Comparison of ENCODE assay signal across 8 cellular contexts in genomic region chr7:32490127-32490796, GRCh38. TPM values are rescaled to one million over a fixed set of nuclear protein-coding genes. Genes with fewer than 3 reads are reported as not detected.
DNase-seq lines count a peak whose midpoint lies in the region; ATAC-seq, FAIRE-seq and TF ChIP-seq lines count a peak whose summit lies in the region.

Gene LSM5, minus strand, starts transcription at chr7:32490380. Its CDS starts 15 bp downstream, at chr7:32490365.

- H2BK20ac ChIP-seq in H1 (ENCODE audit: low read length), result no peak within 1 kb of the TSS

- peak within 1 kb of the TSS; percentile 85 for H4K5ac ChIP-seq in H1 (ENCODE audit: insufficient read length, low read depth, low read length)
- peak within 1 kb of the TSS; percentile 75 for H4K5ac ChIP-seq in mesendoderm (ENCODE audit: low read length)

- H3K27ac Mint-ChIP-seq in CD8-positive, alpha-beta memory T cell, result peak within 1 kb of the TSS; percentile 86 to 98 (median 92)

- ATAC-seq in GM21360 (IDR thresholded peaks at IDR 0.05; ENCODE audit: unreplicated experiment), result peak; percentile 83

- H2AFZ ChIP-seq in H1 (ENCODE audit: low read length), result peak within 1 kb of the TSS; percentile 91

- TF ChIP-seq CTCF in H1 (IDR thresholded peaks at IDR 0.05; ENCODE audit: control extremely low read depth in 1 of 3, insufficient read depth in 1 of 3, low read depth in 1 of 3, low read length in 3 of 3), result no peak

- H3K23me2 ChIP-seq in H1 (ENCODE audit: low read depth, low read length), result peaks cover 5% of the 10 kb centered on the region

- peak within 1 kb of the TSS; percentile 99; the same call in 1 of the 2 replicates for H4K8ac ChIP-seq in H1 (ENCODE audit: extremely low read depth, insufficient read depth, low read length)
- H4K8ac ChIP-seq in mesendoderm (ENCODE audit: low read depth, low read length), result no peak within 1 kb of the TSS

- peak within 1 kb of the TSS; percentile 87 for H3K27ac ChIP-seq in CD8-positive, alpha-beta memory T cell (ENCODE audit: low read depth, low read length)
- peak within 1 kb of the TSS; percentile 88 for H3K27ac ChIP-seq in H1 (ENCODE audit: low read depth, low read length)
- H3K27ac ChIP-seq in mesendoderm (ENCODE audit: low read depth, low read length), result peak within 1 kb of the TSS; percentile 55

- H3K56ac ChIP-seq in H1 (replicated peaks; ENCODE audit: insufficient read length, low read depth, low read length) (no peak within 1 kb of the TSS), mesendoderm (ENCODE audit: low read length) (peak within 1 kb of the TSS; percentile 100)

- peaks cover 14% of the 10 kb centered on the region for H3K4me1 ChIP-seq in CD8-positive, alpha-beta memory T cell (ENCODE audit: insufficient read depth, low read length)
- H3K4me1 ChIP-seq in H1 (replicated peaks in 1 of 4; ENCODE audit: control insufficient read depth in 3 of 4, insufficient read depth in 4 of 4, low read length in 3 of 4), result no peaks in the 10 kb centered on the region; a peak in 1 of 7 replicates
- no peaks in the 10 kb centered on the region for H3K4me1 ChIP-seq in mesendoderm (ENCODE audit: control insufficient read depth, low read depth, low read length)

- H3K4me1 Mint-ChIP-seq in CD8-positive, alpha-beta memory T cell, result peaks cover 24 to 39% (median 36%) of the 10 kb centered on the region in 3 donors

- H2AK5ac ChIP-seq in H1 (ENCODE audit: low read depth, low read length) (no peak within 1 kb of the TSS), mesendoderm (ENCODE audit: low read length) (no peak within 1 kb of the TSS)

- 2% methylated on average over 38 of the region's 38 CpGs; no CpG with 5 or more reads in 1 of the 2 experiments for WGBS in H1 (ENCODE audit: extremely low coverage in 1 of 2, insufficient coverage in 1 of 2, insufficient read length in 1 of 2, insufficient replicate concordance in 2 of 2, low coverage in 1 of 2, low lambda C conversion rate in 2 of 2, missing lambda C conversion rate in 1 of 2), 2 experiments
- WGBS in mesendoderm (ENCODE audit: extremely low coverage, insufficient coverage, low lambda C conversion rate), result no CpG with 5 or more reads among the region's 38 CpGs

- H3K79me1 ChIP-seq in H1 (ENCODE audit: low read depth, low read length), result peaks cover 3% of the 10 kb centered on the region; the same call in 1 of the 2 replicates
- H3K79me1 ChIP-seq in mesendoderm (ENCODE audit: low read length), result peaks cover 6% of the 10 kb centered on the region

- H4K20me1 ChIP-seq in H1 (replicated peaks in 1 of 2; ENCODE audit: control insufficient read depth in 1 of 2, insufficient read depth in 2 of 2, low read length in 2 of 2), result no peaks in the 10 kb centered on the region

- peak within 1 kb of the TSS; percentile 81 to 96 (median 90) for H3K4me3 Mint-ChIP-seq in CD8-positive, alpha-beta memory T cell

- peak; percentile 82 to 93 (median 85) for DNase-seq in CD8-positive, alpha-beta memory T cell
- DNase-seq in HT1080 (ENCODE audit: low read depth), result peak; percentile 92
- DNase-seq in NOMO-1 treated with DMSO at 0.1 percent for 48 hours (lab: John Stamatoyannopoulos, UW; ENCODE audit: unreplicated experiment), result peak; percentile 95
- peak; percentile 75 to 82 for DNase-seq in activated CD8-positive, alpha-beta memory T cell treated with anti-CD3 and anti-CD28 coated beads for 4 hours (ENCODE audit: low read depth in 2 of 2)
- DNase-seq in H1 (ENCODE audit: low read depth in 1 of 2, low spot score in 2 of 2), result peak in 1 of 2 experiments; percentile 84
- peak; percentile 96 for DNase-seq in mesendoderm
- DNase-seq in stimulated activated CD8-positive, alpha-beta memory T cell treated with anti-CD3 and anti-CD28 coated beads, Interleukin-15, amount 100 ng/mL, for 1 hour (ENCODE audit: low read depth), result peak; percentile 72

- H2BK15ac ChIP-seq in H1 (ENCODE audit: low read length), result no peak within 1 kb of the TSS
- no peak within 1 kb of the TSS for H2BK15ac ChIP-seq in mesendoderm (replicated peaks; ENCODE audit: low read depth)

- H2BK5ac ChIP-seq in H1 (ENCODE audit: low read depth, low read length) (peak within 1 kb of the TSS; percentile 53; the same call in 1 of the 2 replicates), mesendoderm (ENCODE audit: low read length) (peak within 1 kb of the TSS; percentile 67)

- no peak for TF ChIP-seq EP300 in H1 (IDR thresholded peaks at IDR 0.05; ENCODE audit: borderline replicate concordance in 1 of 2, low read depth in 2 of 2, low read length in 2 of 2)

- CTCF ChIA-PET in CD8-positive, alpha-beta memory T cell (lab: Charles Lee), result interaction anchor here (1.0 to 1.1 kb wide), 2 partner anchors 75 to 84 kb away, joined by 3 to 5 read pairs; no protein-coding TSS in a partner anchor
- CTCF ChIA-PET in H1 (lab: Charles Lee; ENCODE audit: partially characterized antibody), result interaction anchor here (3.7 kb wide), 1 partner anchor 10 kb away, joined by 18 read pairs; no protein-coding TSS in a partner anchor

- POLR2A ChIA-PET in CD8-positive, alpha-beta memory T cell (lab: Charles Lee), result interaction anchor here (1.7 to 1.8 kb wide), 2 partner anchors 401 to 572 kb away, joined by 4 to 9 read pairs; partner anchors contain the start of genes KBTBD2 and NT5C3A
- POLR2A ChIA-PET in H1 (lab: Charles Lee; ENCODE audit: partially characterized antibody), result interaction anchor here (0.6 to 1.0 kb wide), 4 partner anchors 10 to 779 kb away, joined by 3 to 5 read pairs (median 4); no protein-coding TSS in a partner anchor

- no peaks in the 10 kb centered on the region for H3K27me3 ChIP-seq in CD8-positive, alpha-beta memory T cell (ENCODE audit: insufficient read depth, low read length, poor library complexity, severe bottlenecking)
- H3K27me3 ChIP-seq in H1 (replicated peaks in 1 of 4; ENCODE audit: control insufficient read depth in 3 of 4, extremely low read depth in 1 of 4, insufficient read depth in 3 of 4, low read length in 3 of 4) (no peaks in the 10 kb centered on the region), mesendoderm (ENCODE audit: insufficient read depth, low read length, poor library complexity) (no peaks in the 10 kb centered on the region)

- peak; percentile 70 for FAIRE-seq in H1 (lab: Jason Lieb, UNC)

- H3K9ac ChIP-seq in H1 (replicated peaks in 1 of 4; ENCODE audit: extremely low read depth in 1 of 4, low read depth in 3 of 4, low read length in 3 of 4) (peak within 1 kb of the TSS; percentile 58 to 89 (median 75)), mesendoderm (ENCODE audit: low read length) (peak within 1 kb of the TSS; percentile 97)

- TF ChIP-seq RAD21 in H1 (IDR thresholded peaks at IDR 0.05 in 1 of 2, conservative IDR thresholded peaks at IDR 0.05 in 1 of 2; ENCODE audit: low read depth in 2 of 2, low read length in 2 of 2), result no peak

- H3K9me3 ChIP-seq in CD8-positive, alpha-beta memory T cell (ENCODE audit: low read length), result no peaks in the 10 kb centered on the region
- H3K9me3 ChIP-seq in H1 (ENCODE audit: insufficient read depth in 2 of 2, low read depth in 1 of 2, low read length in 1 of 2), result no peaks in the 10 kb centered on the region

- peak in 1 of 2 experiments; percentile 79; a peak in 1 of 3 replicates for TF ChIP-seq POLR2A in H1 (IDR thresholded peaks at IDR 0.05; ENCODE audit: control extremely low read depth in 1 of 2, low read depth in 2 of 2, low read length in 2 of 2)

- H3K4me2 ChIP-seq in H1 (ENCODE audit: insufficient read depth in 1 of 2, low read depth in 2 of 2, low read length in 2 of 2), result peak within 1 kb of the TSS; percentile 93 to 98
- H3K4me2 ChIP-seq in mesendoderm (ENCODE audit: low read length), result peak within 1 kb of the TSS; percentile 99

- H3K18ac ChIP-seq in H1 (ENCODE audit: extremely low read depth, low read length) (0 out of 2 replicates have a peak within 1 kb of the TSS, but pooled peaks have one; percentile 39), mesendoderm (ENCODE audit: low read length) (no peak within 1 kb of the TSS)

- peak within 1 kb of the TSS; percentile 23 for H4K91ac ChIP-seq in H1 (replicated peaks; ENCODE audit: insufficient read length, low read length)

- H3K23ac ChIP-seq in H1 (ENCODE audit: insufficient read length) (no peak within 1 kb of the TSS), mesendoderm (ENCODE audit: low read length) (no peak within 1 kb of the TSS)

- H3K4ac ChIP-seq in H1 (replicated peaks; ENCODE audit: insufficient read length, low read depth, low read length), result no peak within 1 kb of the TSS
- peak within 1 kb of the TSS; percentile 36 for H3K4ac ChIP-seq in mesendoderm (ENCODE audit: low read depth, low read length)

- no peaks in the 10 kb centered on the region for H3K36me3 ChIP-seq in CD8-positive, alpha-beta memory T cell (ENCODE audit: insufficient read depth, low read length)
- H3K36me3 ChIP-seq in H1 (ENCODE audit: control insufficient read depth in 2 of 4, insufficient read depth in 4 of 4, low read length in 3 of 4), result peaks cover 4 to 14% (median 9%) of the 10 kb centered on the region in 4 experiments; a peak in 7 of 8 replicates
- H3K36me3 ChIP-seq in mesendoderm (ENCODE audit: control insufficient read depth, insufficient read depth, low read length), result peaks cover 4% of the 10 kb centered on the region

- peak within 1 kb of the TSS; percentile 86 for H3K4me3 ChIP-seq in CD8-positive, alpha-beta memory T cell (ENCODE audit: low read length)
- H3K4me3 ChIP-seq in H1 (ENCODE audit: extremely low read depth in 1 of 4, insufficient read depth in 2 of 4, low read depth in 3 of 4, low read length in 4 of 4) (peak within 1 kb of the TSS; percentile 64 to 97 (median 86)), mesendoderm (ENCODE audit: low read length) (peak within 1 kb of the TSS; percentile 99)

- no peaks in the 10 kb centered on the region for H3K27me3 Mint-ChIP-seq in CD8-positive, alpha-beta memory T cell

- H2BK120ac ChIP-seq in H1 (replicated peaks; ENCODE audit: low read depth, low read length) (no peak within 1 kb of the TSS), mesendoderm (ENCODE audit: low read depth, low read length) (no peak within 1 kb of the TSS)

- peaks cover 0 to 37% (median 11%) of the 10 kb centered on the region in 3 donors for H3K36me3 Mint-ChIP-seq in CD8-positive, alpha-beta memory T cell

- no peak within 1 kb of the TSS for H3K14ac ChIP-seq in H1 (ENCODE audit: insufficient read length)

- H2BK12ac ChIP-seq in H1 (ENCODE audit: low read depth, low read length), result no peak within 1 kb of the TSS

- H3K79me2 ChIP-seq in H1 (ENCODE audit: control insufficient read depth in 1 of 2, insufficient read depth in 2 of 2, low read length in 2 of 2) (peaks cover 6 to 25% of the 10 kb centered on the region in 2 experiments; a peak in 3 of 4 replicates), mesendoderm (ENCODE audit: control insufficient read depth, insufficient read depth, low read length) (peaks cover 5% of the 10 kb centered on the region)

- no peaks in the 10 kb centered on the region for H3K9me3 Mint-ChIP-seq in CD8-positive, alpha-beta memory T cell

RNA-seq across cellular contexts. Expression of gene LSM5, which starts in this region (rescaled TPM):
- total RNA-seq in CD8-positive, alpha-beta memory T cell, result 100 to 1,000 TPM; 130 to 133 TPM
- polyA plus RNA-seq in CD8-positive, alpha-beta memory T cell, result 115 TPM
- 50.0 and 87.2 TPM in 2 replicates for total RNA-seq in HT1080 (2014; rRNA removed; shearing (Covaris generic))
- polyA plus RNA-seq in HT1080 (2015; cell fraction: cytosol; rRNA removed), result 61.1 and 187 TPM in 2 replicates
- polyA plus RNA-seq in HT1080 (2015; cell fraction: nucleus; rRNA removed), result 32.2 and 58.0 TPM in 2 replicates
- 97.0 and 103 TPM in 2 replicates for total RNA-seq in H1 (2021; fragmentation: NEBNext Ultra II Directional; extraction: Animal tissue kit (Norgen Biotek cat#: 25700))
- 26.7 and 58.9 TPM in 2 replicates for polyA plus RNA-seq in H1 (2011; rRNA removed)
- 136 TPM for polyA plus RNA-seq in H1 (2011; cell fraction: cytosol; rRNA removed)
- 7.1 TPM for polyA plus RNA-seq in H1 (2011; cell fraction: nucleus; rRNA removed)
- polyA plus RNA-seq in H1 (2012, experiment 1 of 2), result 48.6 to 101 TPM (median 68.8 TPM) in 4 replicates
- polyA plus RNA-seq in H1 (2012, experiment 2 of 2), result 729 TPM
- 211 TPM for polyA plus RNA-seq in H1 (2013, experiment 1 of 2)
- polyA plus RNA-seq in H1 (2013, experiment 2 of 2), result 214 TPM
- 9.0 and 9.6 TPM in 2 replicates for polyA minus RNA-seq in H1 (2011; rRNA and poly(A)+ RNA removed)
- 6.8 TPM for polyA minus RNA-seq in H1 (2011; cell fraction: cytosol; rRNA and poly(A)+ RNA removed)
- 18.4 TPM for polyA minus RNA-seq in H1 (2011; cell fraction: nucleus; rRNA and poly(A)+ RNA removed)
- 273 TPM for polyA plus RNA-seq in mesendoderm (2013, experiment 1 of 2)
- polyA plus RNA-seq in mesendoderm (2013, experiment 2 of 2), result 270 TPM
